Comparison of ENCODE assay signal across 8 cellular contexts in genomic region chr12:57520008-57520726, GRCh38. TPM values are rescaled to one million over a fixed set of nuclear protein-coding genes. Genes with fewer than 3 reads are reported as not detected.
DNase-seq lines count a peak whose midpoint lies in the region; ATAC-seq and TF ChIP-seq lines count a peak whose summit lies in the region.

Gene DDIT3 (minus strand): TSS chr12:57520514. CDS start chr12:57517406, 3,108 bp downstream.

- peak within 1 kb of the TSS; percentile 86 to 91 for H3K4me3 ChIP-seq in DND-41 (ENCODE audit: low read depth in 1 of 2, low read length in 2 of 2)
- H3K4me3 ChIP-seq in Peyer's patch, result peak within 1 kb of the TSS; percentile 43 to 83 (median 68)

- H3K9me3 ChIP-seq in DND-41 (ENCODE audit: insufficient read depth, low read length, severe bottlenecking), result no peaks in the 10 kb centered on the region
- H3K9me3 ChIP-seq in KOPT-K1 (ENCODE audit: insufficient read depth, low read length, poor library complexity, severe bottlenecking), result no peaks in the 10 kb centered on the region
- no peaks in the 10 kb centered on the region for H3K9me3 ChIP-seq in Peyer's patch

- peak within 1 kb of the TSS; percentile 99 for H3K27ac ChIP-seq in DND-41 (ENCODE audit: low read length)
- H3K27ac ChIP-seq in KOPT-K1 (ENCODE audit: low read depth, low read length, poor library complexity, severe bottlenecking), result peak within 1 kb of the TSS; percentile 96
- H3K27ac ChIP-seq in Peyer's patch, result peak within 1 kb of the TSS; percentile 90 to 98 (median 96)

- peak within 1 kb of the TSS; percentile 68 for H3K4me2 ChIP-seq in DND-41 (ENCODE audit: insufficient read depth, low read length)

- TF ChIP-seq CTCF in DND-41 (IDR thresholded peaks at IDR 0.05; ENCODE audit: borderline replicate concordance, extremely low read depth, low read length, poor library complexity, severe bottlenecking), result no peak
- peak in 1 of 6 experiments; percentile 2 for TF ChIP-seq CTCF in Peyer's patch (IDR thresholded peaks at IDR 0.05)

- peaks cover 60% of the 10 kb centered on the region for H4K20me1 ChIP-seq in DND-41 (ENCODE audit: insufficient read depth, low read length)

- H3K36me3 ChIP-seq in DND-41 (ENCODE audit: insufficient read depth, low read length) (peaks cover 69% of the 10 kb centered on the region), KOPT-K1 (ENCODE audit: insufficient read depth, low read length) (peaks cover 58% of the 10 kb centered on the region), Peyer's patch (peaks cover 0 to 25% (median 0%) of the 10 kb centered on the region in 3 donors)

- ATAC-seq in DND-41 (ENCODE audit: insufficient read depth, low read depth) (peak; percentile 73), GM21786 (IDR thresholded peaks at IDR 0.05; ENCODE audit: unreplicated experiment) (peak; percentile 64), esophagus mucosa (peak; percentile 81)

- H3K4me1 ChIP-seq in DND-41 (ENCODE audit: insufficient read depth, low read length) (peaks cover 64% of the 10 kb centered on the region), Peyer's patch (peaks cover 4 to 51% (median 29%) of the 10 kb centered on the region in 4 donors)

- DNase-seq in DND-41, result peak; percentile 100
- peak; percentile 100 for DNase-seq in Peyer's patch
- DNase-seq in activated T-cell treated with anti-CD3 and anti-CD28 coated beads, Interleukin-2, amount 50 U/mL, for 48 hours, result peak; percentile 99 to 100
- peak; percentile 99 for DNase-seq in myocyte (ENCODE audit: low read depth)
- DNase-seq in stimulated activated CD8-positive, alpha-beta memory T cell treated with anti-CD3 and anti-CD28 coated beads, Interleukin-7, amount 100 ng/mL, for 4 hours (ENCODE audit: low read depth in 2 of 2), result peak; percentile 99 to 100

- H3K27me3 ChIP-seq in DND-41 (ENCODE audit: insufficient read depth, low read length, poor library complexity), result no peaks in the 10 kb centered on the region
- no peaks in the 10 kb centered on the region for H3K27me3 ChIP-seq in Peyer's patch

- peak within 1 kb of the TSS; percentile 97 for H3K9ac ChIP-seq in DND-41 (ENCODE audit: low read depth, low read length)

- H3K79me2 ChIP-seq in DND-41 (ENCODE audit: insufficient read depth, low read length), result peaks cover 67% of the 10 kb centered on the region

- peak within 1 kb of the TSS; percentile 46 for H2AFZ ChIP-seq in DND-41 (ENCODE audit: low read depth, low read length)

- TF ChIP-seq POLR2A in Peyer's patch (IDR thresholded peaks at IDR 0.05), result peak; percentile 99 to 100

RNA-seq across cellular contexts. Expression of gene DDIT3, which starts in this region (rescaled TPM):
- total RNA-seq in Peyer's patch, result 10 to 100 TPM in 3 of 4 donors, 1 to 10 TPM in 1; 9.1 to 44.6 (median 24.0) TPM
- 34.8 TPM for total RNA-seq in esophagus mucosa
- total RNA-seq in myocyte, result 30.0 and 37.1 TPM in 2 replicates
- 128 TPM for polyA plus RNA-seq in myocyte (2012)

Comparison
In these comparisons a context has a peak if more than half of its experiments do, and no peak if none do; other contexts are left out.
1. Peak in every context shown above with its lines: DNase-seq, ATAC-seq, H3K4me3 ChIP-seq and H3K27ac ChIP-seq.